ENCODE assay signal across 9 cellular contexts in the genomic region with DNA sequence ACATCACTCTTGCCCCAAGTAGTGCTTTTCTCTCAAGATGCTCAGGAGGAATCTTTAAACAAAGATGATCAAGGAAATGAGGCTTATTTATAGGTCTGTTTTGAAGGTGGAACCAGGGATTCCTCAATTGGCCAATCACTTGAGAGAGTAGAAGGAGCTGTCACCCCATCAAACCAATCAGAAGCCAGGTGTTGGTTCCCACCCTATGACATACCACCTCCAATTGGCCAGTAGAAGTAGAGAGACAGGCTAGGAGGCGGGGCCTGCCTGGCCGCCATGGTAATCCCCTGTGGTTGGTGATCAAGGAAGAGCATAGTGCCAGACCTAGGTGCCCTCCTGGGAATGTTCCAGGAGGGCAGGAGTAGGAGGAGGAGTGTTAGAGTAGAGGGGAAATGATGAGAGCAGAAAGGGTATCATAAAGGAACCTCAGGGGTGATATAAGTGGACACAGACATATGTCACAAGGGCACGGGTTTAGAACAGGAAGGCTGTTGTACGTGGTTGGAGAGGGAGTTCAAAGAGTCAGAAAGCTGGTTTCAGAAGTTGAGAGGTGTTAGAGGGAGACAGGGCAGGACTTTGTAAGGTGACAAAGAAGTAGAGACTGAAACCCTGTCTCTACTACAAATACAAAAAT. TPM values are rescaled to one million over a fixed set of nuclear protein-coding genes. Genes with fewer than 3 reads are reported as not detected.
DNase-seq lines count a peak whose midpoint lies in the region; ATAC-seq and TF ChIP-seq lines count a peak whose summit lies in the region.
"Had no signal": no experiment of that assay in that cellular context is flagged by ENCODE, and none has a peak within 500 bp of the region (broad histone marks: within the 10 kb centered on the region; RNA-seq: fewer than 3 reads in every experiment).

No MANE protein-coding gene starts in this region.

- TF ChIP-seq EP300 in upper lobe of left lung (IDR thresholded peaks at IDR 0.05), result no peak

- H3K9me3 ChIP-seq in mucosa of descending colon (no peaks in the 10 kb centered on the region), upper lobe of left lung (no peaks in the 10 kb centered on the region)
- H3K9me3 ChIP-seq: adrenal gland had no signal

- H3K4me1 ChIP-seq in mucosa of descending colon (ENCODE audit: low read depth) (no peaks in the 10 kb centered on the region), upper lobe of left lung (no peaks in the 10 kb centered on the region)
- H3K4me1 ChIP-seq: adrenal gland had no signal

- CTCF ChIA-PET in RWPE1 (lab: Yijun Ruan, JAX), result no interaction called here

- POLR2A ChIA-PET in RWPE1 (lab: Yijun Ruan, JAX; ENCODE audit: low non-redundant PET), result no interaction called here

- H3K36me3 ChIP-seq in mucosa of descending colon (ENCODE audit: low read depth) (no peaks in the 10 kb centered on the region), upper lobe of left lung (no peaks in the 10 kb centered on the region)
- H3K36me3 ChIP-seq: adrenal gland had no signal

- TF ChIP-seq POLR2A in upper lobe of left lung (IDR thresholded peaks at IDR 0.05), result no peak

- H3K4me3 ChIP-seq in mucosa of descending colon, result no peak overlapping the region
- H3K4me3 ChIP-seq in upper lobe of left lung, result no peak overlapping the region
- H3K4me3 ChIP-seq: adrenal gland had no signal

- no peaks in the 10 kb centered on the region for H3K27me3 ChIP-seq in upper lobe of left lung
- H3K27me3 ChIP-seq: adrenal gland had no signal

- peak; percentile 49 to 63 for ATAC-seq in activated CD4-positive, CD25-positive, alpha-beta regulatory T cell treated with anti-CD3 and anti-CD28 coated beads, Interleukin-2, amount 50 U/mL, for 24 hours
- peak; percentile 72 for ATAC-seq in GM21825 (IDR thresholded peaks at IDR 0.05; ENCODE audit: unreplicated experiment)
- ATAC-seq in mucosa of descending colon, result peak; percentile 23
- ATAC-seq in upper lobe of left lung (ENCODE audit: low FRiP score in 2 of 2), result no peak

- H3K27ac ChIP-seq in RWPE1 (no peak overlapping the region), upper lobe of left lung (no peak overlapping the region)
- H3K27ac ChIP-seq: adrenal gland had no signal

- intact Hi-C loops in mucosa of descending colon (cut with DNase I, micrococcal nuclease), result no loop called here

- no peak for DNase-seq in activated CD4-positive, CD25-positive, alpha-beta regulatory T cell treated with anti-CD3 and anti-CD28 coated beads, Interleukin-2, amount 50 U/mL, for 72 hours
- DNase-seq in RWPE1 (ENCODE audit: low spot score) (peak; percentile 39), mucosa of descending colon (no peak), dedifferentiated amniotic fluid mesenchymal stem cell (ENCODE audit: extremely low spot score) (no peak), upper lobe of left lung (no peak), occipital lobe (lab: John Stamatoyannopoulos, UW) (no peak)
- DNase-seq: adrenal gland had no signal

- TF ChIP-seq CTCF in RWPE1 (conservative IDR thresholded peaks at IDR 0.05; ENCODE audit: low read depth) (no peak), mucosa of descending colon (IDR thresholded peaks at IDR 0.05) (no peak), upper lobe of left lung (IDR thresholded peaks at IDR 0.05) (no peak)

- WGBS in upper lobe of left lung, 2 donors, result 61 to 66% methylated on average over 4 of the region's 4 CpGs

RNA-seq across cellular contexts. Expression of a gene that starts 10.5 kb away (rescaled TPM):
- total RNA-seq in mucosa of descending colon, result not detected
- not detected for total RNA-seq in upper lobe of left lung
- not detected for total RNA-seq in occipital lobe

RNA-seq across cellular contexts. Expression of a gene that starts 16.1 kb away (rescaled TPM):
- total RNA-seq in mucosa of descending colon, result 10 to 100 TPM in 1 of 3 donors, 1 to 10 TPM in 2; 6.4 to 13.2 (median 9.0) TPM
- total RNA-seq in upper lobe of left lung, result 10 to 100 TPM in 4 of 6 donors, 1 to 10 TPM in 2; 5.6 to 32.5 (median 11.3) TPM
- total RNA-seq in occipital lobe, result 6.4 TPM

RNA-seq across cellular contexts. Expression of a gene that starts 32.4 kb away (rescaled TPM):
- total RNA-seq in mucosa of descending colon (10 to 100 TPM; 67.4 to 73.3 (median 67.6) TPM), upper lobe of left lung (10 to 100 TPM; 37.7 to 80.3 (median 71.3) TPM), occipital lobe (16.7 TPM)

RNA-seq across cellular contexts. Expression of a gene that starts 33.0 kb away (rescaled TPM):
- total RNA-seq in mucosa of descending colon, result not detected
- not detected for total RNA-seq in upper lobe of left lung
- total RNA-seq in occipital lobe, result not detected

RNA-seq across cellular contexts. Expression of a gene that starts 45.1 kb away (rescaled TPM):
- total RNA-seq in mucosa of descending colon (1 to 10 TPM in 2 of 3 donors, under 1 TPM in 1; 0.76 to 2.0 (median 1.1) TPM), upper lobe of left lung (1 to 10 TPM in 3 of 6 donors, under 1 TPM in 1, not detected in 2; 0.83 to 8.0 (median 1.8) TPM), occipital lobe (1.1 TPM)

Comparison
In these comparisons a context has a peak if more than half of its experiments do, and no peak if none do; other contexts are left out.
1. ATAC-seq: peak in activated CD4-positive, CD25-positive, alpha-beta regulatory T cell treated with anti-CD3 and anti-CD28 coated beads, Interleukin-2, amount 50 U/mL, for 24 hours (2 of 2), GM21825 (single experiment) and mucosa of descending colon (single experiment); none in upper lobe of left lung (0 of 2).